7 cellular contexts compared by ENCODE assay signal in genomic region chr11:20457934-20458333, GRCh38.
"Had no signal": no experiment of that assay in that cellular context is flagged by ENCODE, and none has a peak within 500 bp of the region (broad histone marks: within the 10 kb centered on the region; RNA-seq: fewer than 3 reads in every experiment).

No MANE protein-coding gene starts in this region.

- FAIRE-seq: HepG2, HTR-8/SVneo had no signal

- H3K27me3 Mint-ChIP-seq: IgD-negative memory B cell had no signal

- H3K9me3 Mint-ChIP-seq: IgD-negative memory B cell had no signal

- H3K27ac ChIP-seq: HL-60 had no signal

- DNase-seq: IMR-90, KBM-7, KG1 had no signal

- ATAC-seq: HepG2 had no signal

- H3K4me3 Mint-ChIP-seq: IgD-negative memory B cell had no signal
